In genomic region chr16:2767140-2767731, GRCh38 we compare ENCODE assay signal across 1 cellular context.
TF ChIP-seq lines count a peak whose summit lies in the region.

No MANE protein-coding gene starts in this region.

TF ChIP-seq in GM23338, 12 proteins besides CTCF, POLR2A, EP300 and RAD21:
- no peak for TF ChIP-seq EZH2phosphoT487 (IDR thresholded peaks at IDR 0.05; ENCODE audit: unreplicated experiment)
